Comparison of ENCODE assay signal across 15 cellular contexts in genomic region chr21:32889596-32889995, GRCh38.
"Had no signal": no experiment of that assay in that cellular context is flagged by ENCODE, and none has a peak within 500 bp of the region (broad histone marks: within the 10 kb centered on the region; RNA-seq: fewer than 3 reads in every experiment).

No MANE protein-coding gene starts in this region.

- DNase-seq: activated CD4-positive, alpha-beta memory T cell treated with anti-CD3 and anti-CD28 coated beads for 36 hours; activated CD4-positive, alpha-beta T cell treated with anti-CD3 and anti-CD28 coated beads for 1 hour; activated gamma-delta T cell treated with Interleukin-2 at 50 U/mL for 16 hours; activated T-cell treated with anti-CD3 and anti-CD28 coated beads, Interleukin-2, amount 50 U/mL, for 4 hours; caudate nucleus; colonic mucosa; immature natural killer cell; left colon; mucosa of descending colon; occipital lobe; psoas muscle; stimulated activated CD4-positive, alpha-beta T cell treated with anti-CD3 and anti-CD28 coated beads, Interleukin-12 subunit alpha, Interleukin-12 subunit beta, amount 100 ng/mL, for 4 hours; stimulated activated naive CD4-positive, alpha-beta T cell; T-helper 9 cell had no signal

- H3K4me3 ChIP-seq: colonic mucosa, mucosa of descending colon, psoas muscle had no signal

- ATAC-seq: activated T-cell treated with anti-CD3 and anti-CD28 coated beads, Interleukin-2, amount 50 U/mL, for 4 hours; left colon; mucosa of descending colon; psoas muscle; sciatic nerve had no signal
